Comparison of ENCODE assay signal across 15 cellular contexts in the genomic region with DNA sequence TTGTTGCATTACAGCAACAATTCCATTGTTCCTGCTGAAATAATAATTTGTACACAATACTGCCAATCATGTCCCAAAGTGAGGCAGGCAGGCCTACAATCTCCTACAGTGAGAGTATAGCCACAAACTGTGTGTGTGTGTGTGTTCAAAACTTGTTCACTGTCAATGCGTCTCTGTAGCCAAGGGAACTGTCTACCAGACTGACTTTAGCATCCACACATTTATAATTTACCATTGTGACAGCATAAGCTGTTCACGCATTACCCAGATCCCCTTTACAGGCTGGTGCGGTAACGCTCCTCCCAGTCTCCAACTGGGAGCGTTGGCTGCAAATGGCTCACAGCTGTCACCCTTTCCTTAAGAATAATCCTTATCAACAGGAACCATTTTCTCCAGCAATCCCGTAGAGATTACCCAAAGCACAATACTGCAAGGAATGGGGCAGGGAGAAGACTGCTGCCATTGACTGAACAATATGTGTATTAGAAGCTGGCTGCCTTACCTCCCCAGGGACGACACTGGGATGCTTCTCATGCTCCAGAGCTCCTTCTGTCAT.
A peak's percentile ranks its signal among the peaks of the same experiment; 100 is the strongest.
DNase-seq lines count a peak whose midpoint lies in the region; ATAC-seq and TF ChIP-seq lines count a peak whose summit lies in the region.
"Had no signal": no experiment of that assay in that cellular context is flagged by ENCODE, and none has a peak within 500 bp of the region (broad histone marks: within the 10 kb centered on the region; RNA-seq: fewer than 3 reads in every experiment).

No MANE protein-coding gene starts in this region.

- H3K36me3 Mint-ChIP-seq in activated T-helper 17 cell treated with anti-CD3 and anti-CD28 coated beads, Interleukin-2, amount 50 U/mL, for 72 hours (ENCODE audit: low read depth): no peaks in the 10 kb centered on the region

- no peaks in the 10 kb centered on the region for H3K36me3 ChIP-seq in neural cell (ENCODE audit: insufficient read depth, low read length)
- H3K36me3 ChIP-seq: HAP-1 had no signal

- H3K4me3 ChIP-seq in neural cell (ENCODE audit: low read length): peak overlapping the region; percentile 35
- H3K4me3 ChIP-seq: GM23248, HAP-1 had no signal

- TF ChIP-seq CTCF in neural cell (IDR thresholded peaks at IDR 0.05; ENCODE audit: poor library complexity, severe bottlenecking): no peak

- H3K9me3 Mint-ChIP-seq in activated T-helper 17 cell treated with anti-CD3 and anti-CD28 coated beads, Interleukin-2, amount 50 U/mL, for 72 hours: no peaks in the 10 kb centered on the region
- H3K9me3 Mint-ChIP-seq: CD4-positive, alpha-beta T cell had no signal

- H3K4me1 Mint-ChIP-seq in activated T-helper 17 cell treated with anti-CD3 and anti-CD28 coated beads, Interleukin-2, amount 50 U/mL, for 72 hours: no peaks in the 10 kb centered on the region

- peaks cover 14% of the 10 kb centered on the region for H3K27me3 Mint-ChIP-seq in activated T-helper 17 cell treated with anti-CD3 and anti-CD28 coated beads, Interleukin-2, amount 50 U/mL, for 72 hours

- H3K27me3 ChIP-seq in neural cell (ENCODE audit: insufficient read depth, low read depth, low read length): no peaks in the 10 kb centered on the region

- peak; percentile 94 for TF ChIP-seq EP300 in neural cell (conservative IDR thresholded peaks at IDR 0.05; ENCODE audit: poor library complexity, severe bottlenecking)

- no peak overlapping the region for H3K9ac ChIP-seq in neural cell (ENCODE audit: low read length)
- H3K9ac ChIP-seq: GM23248 had no signal

- no peaks in the 10 kb centered on the region for H3K9me2 ChIP-seq in neural cell (ENCODE audit: insufficient read depth, low read length)

- no peak overlapping the region for H3K4me2 ChIP-seq in neural cell (ENCODE audit: low read length)

- DNase-seq in NCI-H82 treated with DMSO at 0.1 percent for 48 hours (lab: John Stamatoyannopoulos, UW; ENCODE audit: unreplicated experiment) (peak; percentile 69), cerebellum (ENCODE audit: low spot score) (peak; percentile 3), RPMI8226 (no peak), DMS 273 (lab: John Stamatoyannopoulos, UW; ENCODE audit: unreplicated experiment) (no peak)
- DNase-seq: ACHN; Caco-2; CD4-positive, alpha-beta T cell; DMS53; DND-41; EL; GM23248 had no signal

- peak overlapping the region; percentile 62 for H3K27ac ChIP-seq in neural cell (ENCODE audit: low read length)
- H3K27ac ChIP-seq: C4-2B, GM23248 had no signal

- TF ChIP-seq RAD21 in neural cell (conservative IDR thresholded peaks at IDR 0.05): no peak

- H3K9me3 ChIP-seq in neural cell (ENCODE audit: low read length): no peaks in the 10 kb centered on the region
- H3K9me3 ChIP-seq: Caco-2, HAP-1 had no signal

- H3K79me2 ChIP-seq in neural cell (replicated peaks; ENCODE audit: insufficient read depth, low read length): no peaks in the 10 kb centered on the region

- no peaks in the 10 kb centered on the region for H4K20me1 ChIP-seq in neural cell (ENCODE audit: insufficient read depth)

- no peak overlapping the region for H3K27ac Mint-ChIP-seq in activated T-helper 17 cell treated with anti-CD3 and anti-CD28 coated beads, Interleukin-2, amount 50 U/mL, for 72 hours
- H3K27ac Mint-ChIP-seq: CD4-positive, alpha-beta T cell had no signal

- no peak overlapping the region for H2AFZ ChIP-seq in neural cell (ENCODE audit: low read depth, low read length)
- H2AFZ ChIP-seq: GM23248 had no signal

- no peaks in the 10 kb centered on the region for H3F3A ChIP-seq in neural cell (ENCODE audit: insufficient read depth, low read length, poor library complexity, severe bottlenecking)

- no peak overlapping the region for H3K4me3 Mint-ChIP-seq in activated T-helper 17 cell treated with anti-CD3 and anti-CD28 coated beads, Interleukin-2, amount 50 U/mL, for 72 hours
- H3K4me3 Mint-ChIP-seq: CD4-positive, alpha-beta T cell had no signal

- ATAC-seq in activated T-helper 17 cell treated with anti-CD3 and anti-CD28 coated beads, Interleukin-2, amount 50 U/mL, for 72 hours (replicated peaks): no peak

TF ChIP-seq in neural cell, 6 proteins besides CTCF, POLR2A, EP300 and RAD21:
- peak; percentile 87 for TF ChIP-seq POLR2AphosphoS5 (IDR thresholded peaks at IDR 0.05)
- peak; percentile 44 for TF ChIP-seq SMC3 (conservative IDR thresholded peaks at IDR 0.05; ENCODE audit: poor library complexity)
- peak; percentile 33 for TF ChIP-seq MXI1 (conservative IDR thresholded peaks at IDR 0.05; ENCODE audit: poor library complexity, severe bottlenecking)
- no peak for TF ChIP-seq EZH2 (IDR thresholded peaks at IDR 0.05; ENCODE audit: borderline replicate concordance, insufficient read depth, low read length, poor library complexity, severe bottlenecking)
- TF ChIP-seq, protein P1, sequence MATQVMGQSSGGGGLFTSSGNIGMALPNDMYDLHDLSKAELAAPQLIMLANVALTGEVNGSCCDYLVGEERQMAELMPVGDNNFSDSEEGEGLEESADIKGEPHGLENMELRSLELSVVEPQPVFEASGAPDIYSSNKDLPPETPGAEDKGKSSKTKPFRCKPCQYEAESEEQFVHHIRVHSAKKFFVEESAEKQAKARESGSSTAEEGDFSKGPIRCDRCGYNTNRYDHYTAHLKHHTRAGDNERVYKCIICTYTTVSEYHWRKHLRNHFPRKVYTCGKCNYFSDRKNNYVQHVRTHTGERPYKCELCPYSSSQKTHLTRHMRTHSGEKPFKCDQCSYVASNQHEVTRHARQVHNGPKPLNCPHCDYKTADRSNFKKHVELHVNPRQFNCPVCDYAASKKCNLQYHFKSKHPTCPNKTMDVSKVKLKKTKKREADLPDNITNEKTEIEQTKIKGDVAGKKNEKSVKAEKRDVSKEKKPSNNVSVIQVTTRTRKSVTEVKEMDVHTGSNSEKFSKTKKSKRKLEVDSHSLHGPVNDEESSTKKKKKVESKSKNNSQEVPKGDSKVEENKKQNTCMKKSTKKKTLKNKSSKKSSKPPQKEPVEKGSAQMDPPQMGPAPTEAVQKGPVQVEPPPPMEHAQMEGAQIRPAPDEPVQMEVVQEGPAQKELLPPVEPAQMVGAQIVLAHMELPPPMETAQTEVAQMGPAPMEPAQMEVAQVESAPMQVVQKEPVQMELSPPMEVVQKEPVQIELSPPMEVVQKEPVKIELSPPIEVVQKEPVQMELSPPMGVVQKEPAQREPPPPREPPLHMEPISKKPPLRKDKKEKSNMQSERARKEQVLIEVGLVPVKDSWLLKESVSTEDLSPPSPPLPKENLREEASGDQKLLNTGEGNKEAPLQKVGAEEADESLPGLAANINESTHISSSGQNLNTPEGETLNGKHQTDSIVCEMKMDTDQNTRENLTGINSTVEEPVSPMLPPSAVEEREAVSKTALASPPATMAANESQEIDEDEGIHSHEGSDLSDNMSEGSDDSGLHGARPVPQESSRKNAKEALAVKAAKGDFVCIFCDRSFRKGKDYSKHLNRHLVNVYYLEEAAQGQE (IDR thresholded peaks at IDR 0.05; ENCODE audit: borderline replicate concordance): peak; percentile 95
- TF ChIP-seq TAF1 (IDR thresholded peaks at IDR 0.05; ENCODE audit: low read depth): no peak

Comparison
In these comparisons a context has a peak if more than half of its experiments do, and no peak if none do; other contexts are left out.
1. DNase-seq: peak in NCI-H82 treated with DMSO at 0.1 percent for 48 hours (single experiment) and cerebellum (single experiment); none in RPMI8226 (single experiment) and DMS 273 (single experiment).